In the genomic region with DNA sequence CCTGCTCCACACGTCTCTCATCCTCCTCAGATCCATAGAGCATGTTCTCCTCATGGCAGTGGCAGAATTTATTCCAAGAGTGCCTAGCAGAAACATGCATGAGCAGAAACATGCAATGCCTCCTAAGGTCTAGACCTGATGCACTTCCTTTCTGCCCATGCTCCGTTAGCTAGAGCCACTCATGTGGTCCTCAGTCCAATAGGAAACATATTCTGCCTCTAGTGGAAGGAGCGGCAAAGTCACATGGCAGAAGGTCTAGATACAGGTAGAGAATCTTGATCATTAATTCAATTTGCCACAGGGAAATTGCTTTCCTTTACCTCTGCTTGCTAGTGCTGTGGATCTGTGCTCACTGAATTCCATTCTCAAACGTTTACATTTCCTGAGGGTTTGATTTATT, we compare ENCODE assay signal across 1 cellular context.
TF ChIP-seq lines count a peak whose summit lies in the region.

No MANE protein-coding gene starts in this region.

TF ChIP-seq in H1, 55 proteins besides CTCF, POLR2A, EP300 and RAD21 (continued from another document):
- 0 out of 2 replicates have a peak, but pooled peaks have one; percentile 23 for TF ChIP-seq MAX (IDR thresholded peaks at IDR 0.05)
